In genomic region chr16:53773150-53773846, GRCh38 we compare ENCODE assay signal across 8 cellular contexts.
A peak's percentile ranks its signal among the peaks of the same experiment; 100 is the strongest.
DNase-seq lines count a peak whose midpoint lies in the region; FAIRE-seq and TF ChIP-seq lines count a peak whose summit lies in the region.

No MANE protein-coding gene starts in this region.

- peaks cover 28% of the 10 kb centered on the region for H4K20me1 ChIP-seq in OCI-LY3 (ENCODE audit: insufficient read depth, low read length)
- H4K20me1 ChIP-seq in endothelial cell of umbilical vein (replicated peaks; ENCODE audit: control insufficient read depth, extremely low read depth, insufficient read depth, low read length) = no peaks in the 10 kb centered on the region

- H3K4me1 ChIP-seq in OCI-LY3 (ENCODE audit: low read length) (peaks cover 11% of the 10 kb centered on the region), endothelial cell of umbilical vein (ENCODE audit: control insufficient read depth, extremely low read depth, insufficient read depth, low read length) (peaks cover 7% of the 10 kb centered on the region)

- H3K4me3 ChIP-seq in GM12864 (ENCODE audit: low read depth, low read length) (no peak overlapping the region), OCI-LY3 (ENCODE audit: low read length) (no peak overlapping the region), endothelial cell of umbilical vein (replicated peaks in 1 of 3; ENCODE audit: insufficient read depth in 1 of 3, low read depth in 1 of 3, low read length in 3 of 3) (no peak overlapping the region)
- H3K4me3 ChIP-seq in Jurkat, Clone E6-1 (ENCODE audit: low read length) = no peak overlapping the region

- no TSS peak for BruUV-seq in endothelial cell of umbilical vein (replicated peaks; lab: Mats Ljungman, UMichigan)

- peaks cover 15% of the 10 kb centered on the region for H3K79me2 ChIP-seq in OCI-LY3 (ENCODE audit: low read length)
- peaks cover 22% of the 10 kb centered on the region for H3K79me2 ChIP-seq in endothelial cell of umbilical vein (ENCODE audit: control insufficient read depth, insufficient read depth, low read length)

- no peak for TF ChIP-seq POLR2A in endothelial cell of umbilical vein (IDR thresholded peaks at IDR 0.05; ENCODE audit: low read depth, low read length)

- no peak overlapping the region for H2AFZ ChIP-seq in OCI-LY3 (ENCODE audit: low read depth, low read length)
- H2AFZ ChIP-seq in endothelial cell of umbilical vein (ENCODE audit: low read depth, low read length) = no peak overlapping the region

- CTCF ChIA-PET in endothelial cell of umbilical vein (lab: Charles Lee) = interaction anchor here (0.6 to 5.6 kb wide), 22 partner anchors 11 to 1692 kb away, joined by 3 to 36 read pairs (median 4); partner anchors contain the start of gene IRX5

- TF ChIP-seq CTCF in GM12864 (IDR thresholded peaks at IDR 0.05; ENCODE audit: low read depth, low read length, missing control alignments) (peak; percentile 45), OCI-LY3 (IDR thresholded peaks at IDR 0.05; ENCODE audit: low read depth, low read length) (peak; percentile 62), endothelial cell of umbilical vein (IDR thresholded peaks at IDR 0.05; ENCODE audit: extremely low read depth in 1 of 2, insufficient read depth in 1 of 2, low read depth in 1 of 2, low read length in 2 of 2) (peak; percentile 35 to 56)

- DNase-seq in ACHN = peak; percentile 91
- no peak for DNase-seq in GM12864 (ENCODE audit: low read depth)
- DNase-seq in Jurkat, Clone E6-1 (ENCODE audit: low read depth, low spot score) = peak; percentile 49
- peak; percentile 79 for DNase-seq in endothelial cell of umbilical vein (ENCODE audit: low read depth, low spot score)
- DNase-seq in mucosa of gallbladder (ENCODE audit: low spot score) = peak; percentile 44
- DNase-seq in central memory CD4-positive, alpha-beta T cell = no peak
- no peak for DNase-seq in stimulated activated CD4-positive, alpha-beta T cell treated with anti-CD3 and anti-CD28 coated beads, Interleukin-1b, Interleukin-23, amount 100 ng/mL, for 48 hours

- H3K4me2 ChIP-seq in OCI-LY3 (ENCODE audit: low read length) = no peak overlapping the region
- no peak overlapping the region for H3K4me2 ChIP-seq in endothelial cell of umbilical vein (ENCODE audit: insufficient read depth, low read length)

- FAIRE-seq in endothelial cell of umbilical vein (lab: Jason Lieb, UNC) = peak; percentile 88

- H3K27ac ChIP-seq in OCI-LY3 (ENCODE audit: low read length) (no peak overlapping the region), endothelial cell of umbilical vein (ENCODE audit: insufficient read depth, low read depth, low read length) (no peak overlapping the region)

- no peaks in the 10 kb centered on the region for H3K9me3 ChIP-seq in OCI-LY3 (ENCODE audit: insufficient read depth, low read length)
- H3K9me3 ChIP-seq in endothelial cell of umbilical vein (replicated peaks; ENCODE audit: control insufficient read depth, insufficient read depth, low read length) = no peaks in the 10 kb centered on the region

- intact Hi-C loops in endothelial cell of umbilical vein (cut with micrococcal nuclease) = loop anchor here (1.0 to 5.0 kb wide), 8 partner anchors 120 to 1485 kb away; no protein-coding TSS in a partner anchor

- POLR2A ChIA-PET in endothelial cell of umbilical vein (lab: Charles Lee) = no interaction called here

- in situ Hi-C loops in ACHN (cut with HindIII; ENCODE audit: low pct_ligation_motif_present, low pct_unique_long_range_greater_than_20kb, low sequenced_read_pairs) = no loop called here

- H3K27me3 ChIP-seq in OCI-LY3 (ENCODE audit: low read depth, low read length) = no peaks in the 10 kb centered on the region
- no peaks in the 10 kb centered on the region for H3K27me3 ChIP-seq in endothelial cell of umbilical vein (ENCODE audit: control insufficient read depth in 2 of 2, insufficient read depth in 2 of 2, low read length in 2 of 2)

- H3K9ac ChIP-seq in OCI-LY3 (ENCODE audit: low read length) (no peak overlapping the region), endothelial cell of umbilical vein (replicated peaks; ENCODE audit: extremely low read depth, insufficient read depth, low read length) (no peak overlapping the region)

- dilution Hi-C loops in endothelial cell of umbilical vein (cut with MboI; ENCODE audit: extremely low pct_ligation_motif_present, low sequenced_read_pairs) = no loop called here

- H3K9me1 ChIP-seq in endothelial cell of umbilical vein (replicated peaks; ENCODE audit: control insufficient read depth, extremely low read depth, insufficient read depth, low read length) = no peaks in the 10 kb centered on the region

- H3K36me3 ChIP-seq in OCI-LY3 (replicated peaks; ENCODE audit: low read depth, low read length) (no peaks in the 10 kb centered on the region), endothelial cell of umbilical vein (ENCODE audit: control insufficient read depth in 2 of 2, extremely low read depth in 1 of 2, insufficient read depth in 2 of 2, low read length in 2 of 2) (no peaks in the 10 kb centered on the region)

TF ChIP-seq in endothelial cell of umbilical vein, 7 proteins besides CTCF, POLR2A, EP300 and RAD21:
- TF ChIP-seq POLR2AphosphoS5 (IDR thresholded peaks at IDR 0.05; ENCODE audit: insufficient read depth, low read depth, low read length) (no peak), GATA2 (IDR thresholded peaks at IDR 0.05; ENCODE audit: insufficient read depth, insufficient read length, low read depth, low read length) (no peak), MYC (IDR thresholded peaks at IDR 0.05; ENCODE audit: low read depth, low read length) (no peak), FOS (IDR thresholded peaks at IDR 0.05; ENCODE audit: borderline replicate concordance, insufficient read depth, low read length) (no peak), MAX (IDR thresholded peaks at IDR 0.05; ENCODE audit: insufficient read depth, insufficient read length) (no peak), EZH2 (IDR thresholded peaks at IDR 0.05; ENCODE audit: borderline replicate concordance, low read depth, low read length, severe bottlenecking) (no peak), JUN (IDR thresholded peaks at IDR 0.05; ENCODE audit: borderline replicate concordance, insufficient read depth, insufficient read length, low read depth) (no peak)

Comparison
In these comparisons a context has a peak if more than half of its experiments do, and no peak if none do; other contexts are left out.
1. DNase-seq: peak in ACHN (single experiment), Jurkat, Clone E6-1 (single experiment), endothelial cell of umbilical vein (single experiment) and mucosa of gallbladder (single experiment); none in GM12864 (single experiment), central memory CD4-positive, alpha-beta T cell (single experiment) and stimulated activated CD4-positive, alpha-beta T cell treated with anti-CD3 and anti-CD28 coated beads, Interleukin-1b, Interleukin-23, amount 100 ng/mL, for 48 hours (single experiment).
2. Peak in every context shown above with its lines, with median percentiles within 50 percentile points of each other: CTCF ChIP-seq.